In genomic region chr16:81723098-81723723, GRCh38 we compare ENCODE assay signal across 1 cellular context.
TF ChIP-seq lines count a peak whose summit lies in the region.

No MANE protein-coding gene starts in this region.

TF ChIP-seq in K562, 482 proteins besides CTCF, POLR2A, EP300 and RAD21 (continued from another document):
- TF ChIP-seq JUND (IDR thresholded peaks at IDR 0.05; ENCODE audit: borderline replicate concordance, low read depth, low read length) (peak; percentile 7; the same call in 1 of the 2 replicates), JUND (tag; IDR thresholded peaks at IDR 0.05; ENCODE audit: borderline replicate concordance, low read depth, low read length) (no peak), TBP (optimal IDR thresholded peaks at IDR 0.05; ENCODE audit: low read depth, low read length) (peak; percentile 26), THRAP3 (IDR thresholded peaks at IDR 0.05; ENCODE audit: borderline replicate concordance) (no peak), ZNF518B (CRISPR knock-in tag; IDR thresholded peaks at IDR 0.05) (no peak), NCOR1 (IDR thresholded peaks at IDR 0.05) (0 out of 2 replicates have a peak, but pooled peaks have one; percentile 9), ARID3B (CRISPR knock-in tag; IDR thresholded peaks at IDR 0.05; ENCODE audit: borderline replicate concordance) (0 out of 2 replicates have a peak, but pooled peaks have one; percentile 13), XRCC5 (IDR thresholded peaks at IDR 0.05; ENCODE audit: low read depth, low read length) (no peak), RNF2 (IDR thresholded peaks at IDR 0.05) (no peak), AFF1 (IDR thresholded peaks at IDR 0.05; ENCODE audit: low read depth in 1 of 2, partially characterized antibody in 2 of 2) (no peak), MAFK (IDR thresholded peaks at IDR 0.05; ENCODE audit: low read length) (0 out of 2 replicates have a peak, but pooled peaks have one; percentile 7), ZNF282 (CRISPR knock-in tag; IDR thresholded peaks at IDR 0.05) (no peak), SREBF2 (CRISPR knock-in tag; IDR thresholded peaks at IDR 0.05) (no peak), ZBTB33 (CRISPR knock-in tag; IDR thresholded peaks at IDR 0.05) (0 out of 2 replicates have a peak, but pooled peaks have one; percentile 18), MNT (conservative IDR thresholded peaks at IDR 0.05) (0 out of 4 replicates have a peak, but pooled peaks of 1 of the 2 experiments have one; percentile 38), BACH1 (tag; IDR thresholded peaks at IDR 0.05) (no peak), BRD4 (IDR thresholded peaks at IDR 0.05) (no peak), ZNF512 (tag; IDR thresholded peaks at IDR 0.05) (no peak), CLOCK (CRISPR knock-in tag; IDR thresholded peaks at IDR 0.05; ENCODE audit: borderline replicate concordance) (no peak), SMAD4 (CRISPR knock-in tag; conservative IDR thresholded peaks at IDR 0.05) (no peak), ZNF785 (CRISPR knock-in tag; IDR thresholded peaks at IDR 0.05) (no peak), DEAF1 (CRISPR knock-in tag; IDR thresholded peaks at IDR 0.05) (peak; percentile 85), RBM39 (optimal IDR thresholded peaks at IDR 0.05; ENCODE audit: low read depth, low read length) (no peak), RCOR1 (IDR thresholded peaks at IDR 0.05; ENCODE audit: borderline replicate concordance in 1 of 2, low read depth in 2 of 2, low read length in 2 of 2) (peak in 1 of 2 experiments; percentile 63; a peak in 1 of 4 replicates), STAG1 (CRISPR knock-in tag; IDR thresholded peaks at IDR 0.05; ENCODE audit: borderline replicate concordance) (peak; percentile 90; the same call in 1 of the 2 replicates), ZNF232 (CRISPR knock-in tag; IDR thresholded peaks at IDR 0.05) (peak; percentile 84; the same call in 1 of the 2 replicates), SMC3 (conservative IDR thresholded peaks at IDR 0.05; ENCODE audit: insufficient read depth, low read depth, low read length) (peak; percentile 90), HNRNPK (IDR thresholded peaks at IDR 0.05; ENCODE audit: low read depth, low read length, poor library complexity, severe bottlenecking) (no peak), FOXK2 (conservative IDR thresholded peaks at IDR 0.05 in 1 of 2, IDR thresholded peaks at IDR 0.05 in 1 of 2; ENCODE audit: low read depth in 2 of 2) (0 out of 4 replicates have a peak, but pooled peaks of 1 of the 2 experiments have one; percentile 18)
TF ChIP-seq in K562: peak in this region for 19.
